ENCODE assay signal across 20 cellular contexts in genomic region chr3:134002326-134002725, GRCh38. TPM values are rescaled to one million over a fixed set of nuclear protein-coding genes. Genes with fewer than 3 reads are reported as not detected.
A peak's percentile ranks its signal among the peaks of the same experiment; 100 is the strongest.
DNase-seq lines count a peak whose midpoint lies in the region; ATAC-seq and TF ChIP-seq lines count a peak whose summit lies in the region.
"Had no signal": no experiment of that assay in that cellular context is flagged by ENCODE, and none has a peak within 500 bp of the region (broad histone marks: within the 10 kb centered on the region; RNA-seq: fewer than 3 reads in every experiment).

No MANE protein-coding gene starts in this region.

- H3K27me3 ChIP-seq in left lung = no peaks in the 10 kb centered on the region
- H3K27me3 ChIP-seq: colonic mucosa, hepatocyte, vagina had no signal

- DNase-seq in AG10803 (ENCODE audit: low read depth) (peak; percentile 88), HK-2 (ENCODE audit: unreplicated experiment) (peak; percentile 57), epithelial cell of esophagus (ENCODE audit: low read depth) (peak; percentile 14), left lung (no peak)
- DNase-seq in stimulated activated CD4-positive, alpha-beta T cell treated with anti-CD3 and anti-CD28 coated beads, Interleukin-15, amount 100 ng/mL, for 24 hours = no peak
- DNase-seq: anterior cingulate cortex, colonic mucosa, DND-41, NCI-H1048, NCI-H774, posterior cingulate gyrus had no signal

- H3K4me1 ChIP-seq in left lung = no peaks in the 10 kb centered on the region
- H3K4me1 ChIP-seq: colonic mucosa, vagina had no signal

- H3K27ac ChIP-seq in left lung = no peak overlapping the region
- H3K27ac ChIP-seq: C4-2B, colonic mucosa, epithelial cell of prostate, hepatocyte, vagina had no signal

- H3K4me3 ChIP-seq in AG10803 (ENCODE audit: low read length) (no peak overlapping the region), epithelial cell of esophagus (ENCODE audit: low read length) (no peak overlapping the region), left lung (no peak overlapping the region)
- H3K4me3 ChIP-seq: colonic mucosa, hepatocyte, vagina had no signal

- no peak for TF ChIP-seq CTCF in AG10803 (conservative IDR thresholded peaks at IDR 0.05; ENCODE audit: low read length)
- TF ChIP-seq CTCF in epithelial cell of esophagus (IDR thresholded peaks at IDR 0.05; ENCODE audit: insufficient read depth, low read depth, low read length, missing control alignments) = no peak
- no peak for TF ChIP-seq CTCF in left lung (IDR thresholded peaks at IDR 0.05)

- ATAC-seq in left lung (peak; percentile 54), HG03469 (IDR thresholded peaks at IDR 0.05; ENCODE audit: unreplicated experiment) (no peak), HG02885 (IDR thresholded peaks at IDR 0.05; ENCODE audit: poor library complexity, unreplicated experiment) (no peak), GM18873 (IDR thresholded peaks at IDR 0.05; ENCODE audit: low FRiP score, unreplicated experiment) (no peak)
- ATAC-seq: left lobe of liver had no signal

- no peaks in the 10 kb centered on the region for H3K36me3 ChIP-seq in left lung
- H3K36me3 ChIP-seq: colonic mucosa, vagina had no signal

- intact Hi-C loops in left lung (cut with DNase I) = no loop called here

- peaks cover 0 to 9% of the 10 kb centered on the region in 2 donors for H3K9me3 ChIP-seq in left lung
- H3K9me3 ChIP-seq: colonic mucosa, vagina had no signal

RNA-seq across cellular contexts. Expression of gene SLCO2A1, which starts 27.4 kb away (rescaled TPM):
- total RNA-seq in left lung = 100 to 1,000 TPM; 169 to 180 TPM
- total RNA-seq: activated T-helper 2 cell treated with anti-CD3 and anti-CD28 coated beads, Interferon-gamma antibody, Interleukin-2, Interleukin-4, amounts not matched to agents 10 μg/mL and 5 μg/mL and 100 μg/mL, durations not matched to agents 14 hours and 24 hours and 36 hours had no signal

Comparison
In these comparisons a context has a peak if more than half of its experiments do, and no peak if none do; other contexts are left out.
1. DNase-seq: peak in AG10803 (single experiment), HK-2 (single experiment) and epithelial cell of esophagus (single experiment); none in left lung (0 of 2) and stimulated activated CD4-positive, alpha-beta T cell treated with anti-CD3 and anti-CD28 coated beads, Interleukin-15, amount 100 ng/mL, for 24 hours (single experiment).